17 cellular contexts compared by ENCODE assay signal in genomic region chr6:93088675-93089575, GRCh38.
DNase-seq lines count a peak whose midpoint lies in the region; ATAC-seq, FAIRE-seq and TF ChIP-seq lines count a peak whose summit lies in the region.
"Had no signal": no experiment of that assay in that cellular context is flagged by ENCODE, and none has a peak within 500 bp of the region (broad histone marks: within the 10 kb centered on the region; RNA-seq: fewer than 3 reads in every experiment).

No MANE protein-coding gene starts in this region.

- H3K9me3 ChIP-seq in left ventricle myocardium inferior (replicated peaks) (no peaks in the 10 kb centered on the region), SK-N-MC (ENCODE audit: low read depth, low read length) (no peaks in the 10 kb centered on the region), uterus (no peaks in the 10 kb centered on the region)
- H3K9me3 ChIP-seq: ovary, stomach had no signal

- H3K27ac ChIP-seq in left ventricle myocardium inferior (replicated peaks) = peak overlapping the region; percentile 52
- peak overlapping the region; percentile 88 for H3K27ac ChIP-seq in SK-N-MC
- no peak overlapping the region for H3K27ac ChIP-seq in uterus
- H3K27ac ChIP-seq: ovary, stomach had no signal

- H3K4me3 ChIP-seq in left ventricle myocardium inferior (peak overlapping the region; percentile 35), SK-N-MC (peak overlapping the region; percentile 78), uterus (no peak overlapping the region)
- H3K4me3 ChIP-seq: ovary had no signal

- FAIRE-seq in urothelium cell line (lab: Jason Lieb, UNC) (no peak), D721Med (lab: Jason Lieb, UNC) (no peak)
- FAIRE-seq: GM18507 had no signal

- no peaks in the 10 kb centered on the region for H3K27me3 ChIP-seq in left ventricle myocardium inferior (ENCODE audit: low read depth)
- H3K27me3 ChIP-seq in uterus = no peaks in the 10 kb centered on the region
- H3K27me3 ChIP-seq: ovary, stomach had no signal

- peak overlapping the region; percentile 61 for H3K9ac ChIP-seq in SK-N-MC (ENCODE audit: insufficient read length)

- intact Hi-C loops in left ventricle myocardium inferior (cut with micrococcal nuclease) = no loop called here
- intact Hi-C loops in Right ventricle myocardium inferior (cut with DNase I) = no loop called here
- intact Hi-C loops in uterus (cut with DNase I; ENCODE audit: low total_unique reads) = no loop called here

- no peak for TF ChIP-seq CTCF in left ventricle myocardium inferior (IDR thresholded peaks at IDR 0.05; ENCODE audit: borderline replicate concordance)
- TF ChIP-seq CTCF in D721Med (IDR thresholded peaks at IDR 0.05; ENCODE audit: insufficient read depth, missing control alignments) = no peak
- no peak for TF ChIP-seq CTCF in uterus (IDR thresholded peaks at IDR 0.05)

- DNase-seq in left ventricle myocardium inferior = no peak
- no peak for DNase-seq in Right ventricle myocardium inferior (ENCODE audit: missing footprints)
- peak; percentile 98 for DNase-seq in SK-N-MC (ENCODE audit: low read depth, low spot score)
- DNase-seq in left kidney (ENCODE audit: low read depth, low spot score) = peak; percentile 78
- peak; percentile 2 for DNase-seq in urothelium cell line (ENCODE audit: low spot score)
- DNase-seq in D721Med (ENCODE audit: insufficient read length, low spot score) = no peak
- no peak for DNase-seq in NCI-H226
- no peak for DNase-seq in uterus
- DNase-seq: activated gamma-delta T cell; IMR-90; mesendoderm; NCI-H1436; ovary; Right ventricle myocardium superior; stimulated activated CD4-positive, alpha-beta T cell treated with anti-CD3 and anti-CD28 coated beads, Interleukin-12 subunit alpha, Interleukin-12 subunit beta, amount 100 ng/mL, for 4 hours; stomach had no signal

- no peak for ATAC-seq in Right ventricle myocardium inferior

- H3K4me1 ChIP-seq in left ventricle myocardium inferior (no peaks in the 10 kb centered on the region), uterus (peaks cover 0 to 4% of the 10 kb centered on the region in 2 donors)

- H3K36me3 ChIP-seq in left ventricle myocardium inferior (no peaks in the 10 kb centered on the region), SK-N-MC (ENCODE audit: insufficient read depth, low read length) (no peaks in the 10 kb centered on the region), uterus (no peaks in the 10 kb centered on the region)
- H3K36me3 ChIP-seq: ovary, stomach had no signal

- no peak for TF ChIP-seq POLR2A in uterus (IDR thresholded peaks at IDR 0.05)

Comparison
In these comparisons a context has a peak if more than half of its experiments do, and no peak if none do; other contexts are left out.
1. DNase-seq: peak in SK-N-MC (single experiment), left kidney (single experiment) and urothelium cell line (single experiment); none in left ventricle myocardium inferior (single experiment), Right ventricle myocardium inferior (single experiment), D721Med (single experiment), NCI-H226 (single experiment) and uterus (0 of 2).
2. H3K27ac ChIP-seq: peak in left ventricle myocardium inferior (single experiment) and SK-N-MC (single experiment); none in uterus (0 of 2).
3. H3K4me3 ChIP-seq: peak in left ventricle myocardium inferior (single experiment) and SK-N-MC (single experiment); none in uterus (0 of 2).